1 cellular context compared by ENCODE assay signal in genomic region chr6:112366695-112367546, GRCh38.
TF ChIP-seq lines count a peak whose summit lies in the region.

No MANE protein-coding gene starts in this region.

TF ChIP-seq in GM23338, 12 proteins besides CTCF, POLR2A, EP300 and RAD21 (continued from another document):
- TF ChIP-seq ZNF462 (CRISPR knock-in tag; IDR thresholded peaks at IDR 0.05) = no peak
- TF ChIP-seq ETS1 (IDR thresholded peaks at IDR 0.05) = no peak
- no peak for TF ChIP-seq CREB1 (CRISPR knock-in tag; IDR thresholded peaks at IDR 0.05; ENCODE audit: low read depth)
- TF ChIP-seq STAT1 (IDR thresholded peaks at IDR 0.05; ENCODE audit: unreplicated experiment) = no peak
- no peak for TF ChIP-seq EZH2 (IDR thresholded peaks at IDR 0.05; ENCODE audit: low read depth, unreplicated experiment)
- TF ChIP-seq ZNF331 (CRISPR knock-in tag; IDR thresholded peaks at IDR 0.05; ENCODE audit: low read depth) = no peak
- TF ChIP-seq JUNB (IDR thresholded peaks at IDR 0.05; ENCODE audit: unreplicated experiment) = no peak
- no peak for TF ChIP-seq NANOG (IDR thresholded peaks at IDR 0.05; ENCODE audit: borderline replicate concordance)
- no peak for TF ChIP-seq ZNF114 (CRISPR knock-in tag; IDR thresholded peaks at IDR 0.05)
